Comparison of ENCODE assay signal across 1 cellular context in the genomic region with DNA sequence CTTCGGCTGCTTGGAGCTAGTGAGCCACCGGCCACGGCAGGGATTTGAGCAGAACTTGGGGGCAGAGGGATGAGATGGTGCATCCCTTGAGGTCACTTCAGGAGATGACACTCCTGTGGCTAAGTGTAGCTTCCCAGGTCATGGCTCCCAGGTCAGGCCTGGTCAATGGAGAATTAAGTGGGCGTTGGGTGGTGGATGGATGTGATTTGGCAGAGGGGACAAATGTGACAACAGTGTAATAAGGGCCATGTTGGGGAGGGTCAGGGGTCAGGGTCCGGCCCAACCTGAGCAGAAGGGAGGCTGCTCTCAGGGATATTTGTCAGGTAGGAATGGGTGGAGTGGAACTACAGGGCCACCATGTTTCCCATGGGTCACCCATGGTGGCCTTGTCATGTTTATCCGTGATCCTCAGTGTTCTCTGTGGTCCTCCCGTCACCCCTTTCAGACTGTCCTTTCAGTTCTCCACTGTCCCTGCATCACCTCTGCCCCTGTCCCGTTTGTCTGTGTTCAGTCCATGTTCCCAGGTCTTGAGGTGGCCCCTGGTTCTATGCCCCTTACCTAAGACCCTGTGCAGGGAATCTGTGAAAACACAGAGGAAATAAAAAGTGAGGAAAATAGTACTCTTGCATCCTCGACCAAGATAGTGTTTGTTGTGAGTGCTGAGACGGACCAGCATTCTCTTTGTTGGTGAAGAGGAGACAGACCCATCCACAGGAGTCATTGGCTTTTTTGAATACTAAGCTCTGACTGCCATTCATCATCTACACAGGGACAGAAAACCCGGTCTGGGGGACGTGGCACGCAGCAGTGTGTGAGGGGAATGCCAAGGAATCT.
TF ChIP-seq lines count a peak whose summit lies in the region.

No MANE protein-coding gene starts in this region.

TF ChIP-seq in HEK293, 187 proteins besides CTCF, POLR2A, EP300 and RAD21 (continued from another document):
- TF ChIP-seq, protein P1, sequence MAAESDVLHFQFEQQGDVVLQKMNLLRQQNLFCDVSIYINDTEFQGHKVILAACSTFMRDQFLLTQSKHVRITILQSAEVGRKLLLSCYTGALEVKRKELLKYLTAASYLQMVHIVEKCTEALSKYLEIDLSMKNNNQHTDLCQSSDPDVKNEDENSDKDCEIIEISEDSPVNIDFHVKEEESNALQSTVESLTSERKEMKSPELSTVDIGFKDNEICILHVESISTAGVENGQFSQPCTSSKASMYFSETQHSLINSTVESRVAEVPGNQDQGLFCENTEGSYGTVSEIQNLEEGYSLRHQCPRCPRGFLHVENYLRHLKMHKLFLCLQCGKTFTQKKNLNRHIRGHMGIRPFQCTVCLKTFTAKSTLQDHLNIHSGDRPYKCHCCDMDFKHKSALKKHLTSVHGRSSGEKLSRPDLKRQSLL (tag by site-specific recombination; IDR thresholded peaks at IDR 0.05) = no peak
- TF ChIP-seq ZNF121 (tag by site-specific recombination; IDR thresholded peaks at IDR 0.05) = no peak
- peak; percentile 55; the same call in 1 of the 2 replicates for TF ChIP-seq BCL11A (tag by site-specific recombination; IDR thresholded peaks at IDR 0.05; ENCODE audit: low read depth)
- no peak for TF ChIP-seq ZNF114 (tag by site-specific recombination; IDR thresholded peaks at IDR 0.05)
- 0 out of 2 replicates have a peak, but pooled peaks have one; percentile 30 for TF ChIP-seq ZBTB7A (tag by site-specific recombination; IDR thresholded peaks at IDR 0.05; ENCODE audit: low read depth)
- TF ChIP-seq HOXC10 (CRISPR knock-in tag; IDR thresholded peaks at IDR 0.05) = no peak
- peak; percentile 44; the same call in 1 of the 2 replicates for TF ChIP-seq ZBTB17 (tag by site-specific recombination; IDR thresholded peaks at IDR 0.05)
